1 cellular context compared by ENCODE assay signal in genomic region chrX:23742693-23743622, GRCh38.
TF ChIP-seq lines count a peak whose summit lies in the region.

Gene ACOT9, minus strand, starts transcription at chrX:23743276. Its CDS starts 132 bp downstream, at chrX:23743144.

TF ChIP-seq in HEK293, 187 proteins besides CTCF, POLR2A, EP300 and RAD21 (continued from another document):
- TF ChIP-seq INSM2 (tag by site-specific recombination; IDR thresholded peaks at IDR 0.05): no peak; the same call in 1 of the 2 replicates
